22 cellular contexts compared by ENCODE assay signal in genomic region chr16:63776437-63776836, GRCh38.
"Had no signal": no experiment of that assay in that cellular context is flagged by ENCODE, and none has a peak within 500 bp of the region (broad histone marks: within the 10 kb centered on the region; RNA-seq: fewer than 3 reads in every experiment).

No MANE protein-coding gene starts in this region.

- H3K4me1 Mint-ChIP-seq: endodermal cell, mesothelial cell of epicardium, naive B cell had no signal

- H3K4me3 ChIP-seq: colonic mucosa, esophagus squamous epithelium, gastrocnemius medialis, heart right ventricle, left lung, lower lobe of right lung, mucosa of descending colon had no signal

- H3K9me3 ChIP-seq: colonic mucosa, esophagus squamous epithelium, gastrocnemius medialis, heart right ventricle, left lung, lower lobe of right lung, mucosa of descending colon had no signal

- H3K27ac ChIP-seq: colonic mucosa, esophagus squamous epithelium, gastrocnemius medialis, heart right ventricle, left lung, lower lobe of right lung had no signal

- H3K36me3 Mint-ChIP-seq: mesothelial cell of epicardium, naive B cell had no signal

- H3K27me3 ChIP-seq: colonic mucosa, esophagus squamous epithelium, gastrocnemius medialis, heart right ventricle, left lung had no signal

- H3K9me3 Mint-ChIP-seq: endodermal cell, mesothelial cell of epicardium had no signal

- H3K36me3 ChIP-seq: colonic mucosa, esophagus squamous epithelium, gastrocnemius medialis, heart right ventricle, left lung, lower lobe of right lung had no signal

- H3K4me3 Mint-ChIP-seq: dendritic cell treated with granulocyte-macrophage colony-stimulating factor and Interleukin-4, amounts not matched to agents 40 ng/mL and 50 ng/mL, for 4 days; effector memory CD8-positive, alpha-beta T cell; endodermal cell; mesothelial cell of epicardium; naive B cell had no signal

- H3K27me3 Mint-ChIP-seq: dendritic cell treated with granulocyte-macrophage colony-stimulating factor and Interleukin-4, amounts not matched to agents 40 ng/mL and 50 ng/mL, for 4 days; effector memory CD8-positive, alpha-beta T cell; naive B cell had no signal

- ATAC-seq: effector memory CD8-positive, alpha-beta T cell; gastrocnemius medialis; heart right ventricle; left cardiac atrium; left lung; left ventricle myocardium superior; lower lobe of right lung; mucosa of descending colon had no signal

- DNase-seq: colonic mucosa; cortex of kidney; effector CD8-positive, alpha-beta T cell; effector memory CD8-positive, alpha-beta T cell; endodermal cell; esophagus squamous epithelium; foreskin fibroblast; foreskin melanocyte; gastrocnemius medialis; glutamatergic neuron; head of caudate nucleus; heart right ventricle; hippocampal formation; left cardiac atrium; left lung; left ventricle myocardium superior; lower lobe of right lung; mesenchymal stem cell; mucosa of descending colon; naive B cell had no signal

- H3K4me1 ChIP-seq: colonic mucosa, esophagus squamous epithelium, gastrocnemius medialis, heart right ventricle, left lung, lower lobe of right lung had no signal

- H3K27ac Mint-ChIP-seq: dendritic cell treated with granulocyte-macrophage colony-stimulating factor and Interleukin-4, amounts not matched to agents 40 ng/mL and 50 ng/mL, for 4 days; effector memory CD8-positive, alpha-beta T cell; endodermal cell; mesothelial cell of epicardium had no signal
